ENCODE assay signal across 29 cellular contexts in genomic region chr22:32100711-32101110, GRCh38. TPM values are rescaled to one million over a fixed set of nuclear protein-coding genes. Genes with fewer than 3 reads are reported as not detected.
"Had no signal": no experiment of that assay in that cellular context is flagged by ENCODE, and none has a peak within 500 bp of the region (broad histone marks: within the 10 kb centered on the region; RNA-seq: fewer than 3 reads in every experiment).

No MANE protein-coding gene starts in this region.

- ATAC-seq: K562 had no signal

- H3K27me3 Mint-ChIP-seq: IgD-negative memory B cell had no signal

- H3K36me3 ChIP-seq: SJSA1 had no signal

- H3K4me3 Mint-ChIP-seq: IgD-negative memory B cell had no signal

- H3K4me1 ChIP-seq: SJSA1 had no signal

- DNase-seq: Kasumi-1, MV-4-11, NCI-H1048, NCI-H1105, NCI-H1417 treated with DMSO at 0.1 percent for 48 hours, NCI-H146, NCI-H1694 treated with DMSO at 0.1 percent for 48 hours, NCI-H1930, NCI-H2081, NCI-H2107, NCI-H226, NCI-H446, NCI-H510A, NCI-H524 treated with DMSO at 0.1 percent for 48 hours, NCI-H69, NCI-H774, Right ventricle myocardium superior, RPMI8226, SIG-M5, SK-N-SH, SW 1271 had no signal

- H3K9ac ChIP-seq: KMS-11, SK-N-SH had no signal

- H3K27ac ChIP-seq: HL-60, KMS-11, SJSA1 had no signal

- H3K4me3 ChIP-seq: K562, SJSA1 had no signal

- H3K4me1 Mint-ChIP-seq: IgD-negative memory B cell had no signal

- H3K9me3 ChIP-seq: SJSA1, SK-N-SH had no signal

- H3K4me2 ChIP-seq: KMS-11, SK-N-SH had no signal

- FAIRE-seq: HTR-8/SVneo, K562, RCC 7860 had no signal

- H3K36me3 Mint-ChIP-seq: IgD-negative memory B cell had no signal

- H3K27ac Mint-ChIP-seq: IgD-negative memory B cell had no signal

- H3K9me3 Mint-ChIP-seq: IgD-negative memory B cell had no signal

RNA-seq across cellular contexts. Expression of gene SLC5A1, which starts 57.6 kb away (rescaled TPM):
- total RNA-seq: K562, M059J, SJSA1 had no signal
- polyA plus RNA-seq: IgD-negative memory B cell, K562, SK-N-SH had no signal

RNA-seq across cellular contexts. Expression of gene C22orf42, which starts 58.4 kb away (rescaled TPM):
- total RNA-seq: K562, M059J, Right ventricle myocardium superior, SJSA1 had no signal
- polyA plus RNA-seq: IgD-negative memory B cell, K562, SK-N-SH had no signal
